In the genomic region with DNA sequence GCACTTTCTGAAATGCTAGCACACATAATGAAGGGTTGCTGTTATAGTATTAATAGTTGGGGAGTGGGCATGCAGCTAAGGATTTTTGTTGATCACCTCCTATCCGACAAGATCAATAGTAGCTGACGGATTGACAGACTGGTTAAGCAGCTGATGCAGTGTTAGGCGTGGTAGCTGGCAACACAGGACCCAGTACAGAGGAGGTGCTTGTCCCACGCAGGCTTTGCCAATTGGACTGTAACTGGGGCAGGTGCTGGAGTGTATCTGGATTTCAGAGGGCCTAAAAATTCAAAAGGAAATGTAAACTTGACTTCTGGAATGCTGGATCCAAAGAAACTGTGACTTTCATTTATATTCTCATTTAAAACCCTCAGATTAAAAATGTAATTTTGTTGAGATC, we compare ENCODE assay signal across 37 cellular contexts.
"Had no signal": no experiment of that assay in that cellular context is flagged by ENCODE, and none has a peak within 500 bp of the region (broad histone marks: within the 10 kb centered on the region; RNA-seq: fewer than 3 reads in every experiment).

No MANE protein-coding gene starts in this region.

- H3K9me3 Mint-ChIP-seq: activated naive CD4-positive, alpha-beta T cell treated with anti-CD3 and anti-CD28 coated beads, Interleukin-2, amount 10 ng/mL, durations not matched to agents 7 days and 5 days; activated naive CD8-positive, alpha-beta T cell treated with anti-CD3 and anti-CD28 coated beads for 36 hours; activated T-cell treated with anti-CD3 and anti-CD28 coated beads, Interleukin-2, amount 50 U/mL, for 4 hours; activated T-helper 1 cell treated with anti-CD3 and anti-CD28 coated beads, Interleukin-12 subunit alpha, Interleukin-12 subunit beta, Interleukin-2, Interleukin-4 antibody, amounts not matched to agents 30 ng/mL and 10 ng/mL and 1 ng/mL, durations not matched to agents 14 hours and 24 hours and 36 hours; activated T-helper 17 cell treated with anti-CD3 and anti-CD28 coated beads, Interleukin-2, amount 50 U/mL, for 72 hours had no signal

- H3K9me3 ChIP-seq: adrenal gland, ascending aorta, body of pancreas had no signal

- H3K36me3 ChIP-seq: adrenal gland, ascending aorta, brain microvascular endothelial cell, breast epithelium had no signal

- H3K27me3 Mint-ChIP-seq: activated naive CD4-positive, alpha-beta T cell treated with anti-CD3 and anti-CD28 coated beads, Interleukin-2, amount 10 ng/mL, durations not matched to agents 7 days and 5 days; activated naive CD4-positive, alpha-beta T cell treated with anti-CD3 and anti-CD28 coated beads, Interleukin-2, amount 50 U/mL, for 24 hours; activated naive CD8-positive, alpha-beta T cell; activated naive CD8-positive, alpha-beta T cell treated with anti-CD3 and anti-CD28 coated beads for 36 hours; activated naive CD8-positive, alpha-beta T cell treated with anti-CD3 and anti-CD28 coated beads, Interleukin-2, amount 10 ng/mL, durations not matched to agents 7 days and 5 days; activated naive CD8-positive, alpha-beta T cell treated with anti-CD3 and anti-CD28 coated beads, Interleukin-2, amount 50 U/mL, for 24 hours; activated T-cell treated with anti-CD3 and anti-CD28 coated beads, Interleukin-2, amount 50 U/mL, for 24 hours; activated T-helper 17 cell treated with anti-CD3 and anti-CD28 coated beads, Interleukin-2, amount 50 U/mL, for 72 hours; central memory CD8-positive, alpha-beta T cell had no signal

- H3K27ac Mint-ChIP-seq: activated naive CD4-positive, alpha-beta T cell treated with anti-CD3 and anti-CD28 coated beads for 36 hours; activated naive CD4-positive, alpha-beta T cell treated with anti-CD3 and anti-CD28 coated beads, Interleukin-2, amount 10 ng/mL, durations not matched to agents 7 days and 5 days; activated naive CD4-positive, alpha-beta T cell treated with anti-CD3 and anti-CD28 coated beads, Interleukin-2, amount 50 U/mL, for 24 hours; activated naive CD4-positive, alpha-beta T cell treated with anti-CD3 and anti-CD28 coated beads, Interleukin-2, amount 50 U/mL, for 72 hours; activated naive CD8-positive, alpha-beta T cell; activated naive CD8-positive, alpha-beta T cell treated with anti-CD3 and anti-CD28 coated beads for 36 hours; activated naive CD8-positive, alpha-beta T cell treated with anti-CD3 and anti-CD28 coated beads, Interleukin-2, amount 10 ng/mL, durations not matched to agents 7 days and 5 days; activated naive CD8-positive, alpha-beta T cell treated with anti-CD3 and anti-CD28 coated beads, Interleukin-2, amount 50 U/mL, for 24 hours; activated T-cell treated with anti-CD3 and anti-CD28 coated beads, Interleukin-2, amount 50 U/mL, for 24 hours; activated T-cell treated with anti-CD3 and anti-CD28 coated beads, Interleukin-2, amount 50 U/mL, for 72 hours; activated T-helper 1 cell treated with anti-CD3 and anti-CD28 coated beads, Interleukin-12 subunit alpha, Interleukin-12 subunit beta, Interleukin-2, Interleukin-4 antibody, amounts not matched to agents 30 ng/mL and 10 ng/mL and 1 ng/mL, durations not matched to agents 14 hours and 24 hours and 36 hours; activated T-helper 17 cell treated with anti-CD3 and anti-CD28 coated beads, Interleukin-2, amount 50 U/mL, for 72 hours; activated T-helper 2 cell treated with anti-CD3 and anti-CD28 coated beads, Interferon-gamma antibody, Interleukin-2, Interleukin-4, amounts not matched to agents 10 μg/mL and 5 μg/mL and 100 μg/mL, durations not matched to agents 14 hours and 24 hours and 36 hours; brain had no signal

- H3K36me3 Mint-ChIP-seq: activated naive CD4-positive, alpha-beta T cell treated with anti-CD3 and anti-CD28 coated beads, Interleukin-2, amount 10 ng/mL, durations not matched to agents 7 days and 5 days; activated naive CD4-positive, alpha-beta T cell treated with anti-CD3 and anti-CD28 coated beads, Interleukin-2, amount 50 U/mL, for 72 hours; activated naive CD8-positive, alpha-beta T cell; activated naive CD8-positive, alpha-beta T cell treated with anti-CD3 and anti-CD28 coated beads for 36 hours; activated naive CD8-positive, alpha-beta T cell treated with anti-CD3 and anti-CD28 coated beads, Interleukin-2, amount 10 ng/mL, durations not matched to agents 7 days and 5 days had no signal

- H3K4me1 Mint-ChIP-seq: activated naive CD4-positive, alpha-beta T cell treated with anti-CD3 and anti-CD28 coated beads, Interleukin-2, amount 10 ng/mL, durations not matched to agents 7 days and 5 days; activated naive CD8-positive, alpha-beta T cell treated with anti-CD3 and anti-CD28 coated beads, Interleukin-2, amount 10 ng/mL, durations not matched to agents 7 days and 5 days; activated T-helper 17 cell treated with anti-CD3 and anti-CD28 coated beads, Interleukin-2, amount 50 U/mL, for 72 hours; brain; central memory CD8-positive, alpha-beta T cell had no signal

- H3K4me3 ChIP-seq: adrenal gland, ascending aorta, body of pancreas, breast epithelium, cardiac muscle cell had no signal

- H3K4me1 ChIP-seq: adrenal gland, ascending aorta, body of pancreas, breast epithelium had no signal

- ATAC-seq: activated naive CD4-positive, alpha-beta T cell treated with anti-CD3 and anti-CD28 coated beads, Interleukin-2, amount 50 U/mL, for 72 hours; activated naive CD8-positive, alpha-beta T cell treated with anti-CD3 and anti-CD28 coated beads, Interleukin-2, amount 50 U/mL, for 24 hours; activated T-cell treated with anti-CD3 and anti-CD28 coated beads, Interleukin-2, amount 50 U/mL, for 4 hours; activated T-cell treated with anti-CD3 and anti-CD28 coated beads, Interleukin-2, amount 50 U/mL, for 72 hours; activated T-helper 17 cell treated with anti-CD3 and anti-CD28 coated beads, Interleukin-2, amount 50 U/mL, for 72 hours; body of pancreas had no signal

- H3K27me3 ChIP-seq: adrenal gland, ascending aorta, body of pancreas, brain microvascular endothelial cell, breast epithelium, cardiac muscle cell had no signal

- H3K27ac ChIP-seq: adrenal gland, ascending aorta, body of pancreas, brain microvascular endothelial cell, breast epithelium, cardiac muscle cell had no signal

- H3K4me3 Mint-ChIP-seq: activated naive CD4-positive, alpha-beta T cell treated with anti-CD3 and anti-CD28 coated beads for 36 hours; activated naive CD4-positive, alpha-beta T cell treated with anti-CD3 and anti-CD28 coated beads, Interleukin-2, amount 10 ng/mL, durations not matched to agents 7 days and 5 days; activated naive CD4-positive, alpha-beta T cell treated with anti-CD3 and anti-CD28 coated beads, Interleukin-2, amount 50 U/mL, for 24 hours; activated naive CD8-positive, alpha-beta T cell; activated naive CD8-positive, alpha-beta T cell treated with anti-CD3 and anti-CD28 coated beads for 36 hours; activated naive CD8-positive, alpha-beta T cell treated with anti-CD3 and anti-CD28 coated beads, Interleukin-2, amount 10 ng/mL, durations not matched to agents 7 days and 5 days; activated naive CD8-positive, alpha-beta T cell treated with anti-CD3 and anti-CD28 coated beads, Interleukin-2, amount 50 U/mL, for 24 hours; activated T-cell treated with anti-CD3 and anti-CD28 coated beads, Interleukin-2, amount 50 U/mL, for 24 hours; activated T-cell treated with anti-CD3 and anti-CD28 coated beads, Interleukin-2, amount 50 U/mL, for 4 hours; activated T-cell treated with anti-CD3 and anti-CD28 coated beads, Interleukin-2, amount 50 U/mL, for 72 hours; activated T-helper 1 cell treated with anti-CD3 and anti-CD28 coated beads, Interleukin-12 subunit alpha, Interleukin-12 subunit beta, Interleukin-2, Interleukin-4 antibody, amounts not matched to agents 30 ng/mL and 10 ng/mL and 1 ng/mL, durations not matched to agents 14 hours and 24 hours and 36 hours; activated T-helper 17 cell treated with anti-CD3 and anti-CD28 coated beads, Interleukin-2, amount 50 U/mL, for 72 hours; brain; central memory CD8-positive, alpha-beta T cell had no signal

- DNase-seq: activated effector memory CD4-positive, alpha-beta T cell treated with anti-CD3 and anti-CD28 coated beads, Interleukin-2, amount 50 U/mL, for 16 hours; activated effector memory CD4-positive, alpha-beta T cell treated with Interleukin-2 at 50 U/mL for 16 hours; activated gamma-delta T cell; activated gamma-delta T cell treated with Interleukin-2 at 50 U/mL for 16 hours; activated naive CD4-positive, alpha-beta T cell; activated naive CD4-positive, alpha-beta T cell treated with anti-CD3 and anti-CD28 coated beads for 36 hours; activated naive CD4-positive, alpha-beta T cell treated with anti-CD3 and anti-CD28 coated beads, Interleukin-2, amount 10 ng/mL, durations not matched to agents 7 days and 5 days; activated naive CD4-positive, alpha-beta T cell treated with anti-CD3 and anti-CD28 coated beads, Interleukin-2, amount 50 U/mL, for 16 hours; activated naive CD4-positive, alpha-beta T cell treated with Interleukin-2 at 50 U/mL for 16 hours; activated naive CD8-positive, alpha-beta T cell treated with anti-CD3 and anti-CD28 coated beads for 36 hours; activated naive CD8-positive, alpha-beta T cell treated with anti-CD3 and anti-CD28 coated beads, Interleukin-2, amount 10 ng/mL, durations not matched to agents 7 days and 5 days; activated naive CD8-positive, alpha-beta T cell treated with anti-CD3 and anti-CD28 coated beads, Interleukin-2, amount 50 U/mL, for 24 hours; activated T-cell treated with anti-CD3 and anti-CD28 coated beads, Interleukin-2, amount 50 U/mL, for 1 hour; activated T-cell treated with anti-CD3 and anti-CD28 coated beads, Interleukin-2, amount 50 U/mL, for 24 hours; activated T-cell treated with anti-CD3 and anti-CD28 coated beads, Interleukin-2, amount 50 U/mL, for 4 hours; activated T-cell treated with anti-CD3 and anti-CD28 coated beads, Interleukin-2, amount 50 U/mL, for 48 hours; activated T-cell treated with anti-CD3 and anti-CD28 coated beads, Interleukin-2, amount 50 U/mL, for 72 hours; adrenal gland; amniotic stem cell; amygdala; anterior cingulate cortex; aorta; body of pancreas; brain microvascular endothelial cell; central memory CD4-positive, alpha-beta T cell; cerebellar nuclear complex had no signal
